In genomic region chr4:27089186-27089585, GRCh38 we compare ENCODE assay signal across 18 cellular contexts.
A peak's percentile ranks its signal among the peaks of the same experiment; 100 is the strongest.
DNase-seq lines count a peak whose midpoint lies in the region; ATAC-seq, FAIRE-seq and TF ChIP-seq lines count a peak whose summit lies in the region.
"Had no signal": no experiment of that assay in that cellular context is flagged by ENCODE, and none has a peak within 500 bp of the region (broad histone marks: within the 10 kb centered on the region; RNA-seq: fewer than 3 reads in every experiment).

No MANE protein-coding gene starts in this region.

- H4K5ac ChIP-seq in H1 (ENCODE audit: insufficient read length, low read depth, low read length): no peak overlapping the region

- no peaks in the 10 kb centered on the region for H3K79me1 ChIP-seq in H1 (ENCODE audit: low read depth, low read length)
- H3K79me1 ChIP-seq in trophoblast cell (ENCODE audit: low read length): peaks cover 14% of the 10 kb centered on the region

- no peak overlapping the region; the same call in 1 of the 2 replicates for H4K8ac ChIP-seq in H1 (ENCODE audit: extremely low read depth, insufficient read depth, low read length)
- no peak overlapping the region for H4K8ac ChIP-seq in trophoblast cell (ENCODE audit: low read depth, low read length)

- H2BK12ac ChIP-seq in H1 (ENCODE audit: low read depth, low read length): peak overlapping the region; percentile 89
- H2BK12ac ChIP-seq in trophoblast cell (ENCODE audit: low read length): peak overlapping the region; percentile 32

- H3K9ac ChIP-seq in H1 (replicated peaks in 1 of 4; ENCODE audit: extremely low read depth in 1 of 4, low read depth in 3 of 4, low read length in 3 of 4) (no peak overlapping the region), trophoblast cell (ENCODE audit: low read length) (no peak overlapping the region)

- no peak for FAIRE-seq in H1 (lab: Jason Lieb, UNC)
- FAIRE-seq: A549, GM12878 had no signal

- no peaks in the 10 kb centered on the region for H3K9me3 ChIP-seq in H1 (ENCODE audit: insufficient read depth in 2 of 2, low read depth in 1 of 2, low read length in 1 of 2)
- no peaks in the 10 kb centered on the region for H3K9me3 ChIP-seq in trophoblast cell (ENCODE audit: insufficient read depth, low read depth, low read length)
- H3K9me3 ChIP-seq: A549 had no signal

- H3K4ac ChIP-seq in H1 (replicated peaks; ENCODE audit: insufficient read length, low read depth, low read length) (no peak overlapping the region), trophoblast cell (ENCODE audit: low read depth, low read length) (no peak overlapping the region)

- TF ChIP-seq CTCF in H1 (IDR thresholded peaks at IDR 0.05; ENCODE audit: control extremely low read depth in 1 of 3, insufficient read depth in 1 of 3, low read depth in 1 of 3, low read length in 3 of 3): no peak

- no peaks in the 10 kb centered on the region for H4K20me1 ChIP-seq in H1 (replicated peaks in 1 of 2; ENCODE audit: control insufficient read depth in 1 of 2, insufficient read depth in 2 of 2, low read length in 2 of 2)

- no peak for TF ChIP-seq POLR2A in H1 (IDR thresholded peaks at IDR 0.05; ENCODE audit: control extremely low read depth in 1 of 2, low read depth in 2 of 2, low read length in 2 of 2)

- H2AFZ ChIP-seq in H1 (ENCODE audit: low read length) (no peak overlapping the region), trophoblast cell (ENCODE audit: insufficient read depth, low read length, poor library complexity) (no peak overlapping the region)

- H3K14ac ChIP-seq in H1 (ENCODE audit: insufficient read length): no peak overlapping the region
- H3K14ac ChIP-seq in trophoblast cell (ENCODE audit: low read length): peak overlapping the region; percentile 60

- no peak for TF ChIP-seq RAD21 in H1 (IDR thresholded peaks at IDR 0.05 in 1 of 2, conservative IDR thresholded peaks at IDR 0.05 in 1 of 2; ENCODE audit: low read depth in 2 of 2, low read length in 2 of 2)

- H3K36me3 ChIP-seq in H1 (ENCODE audit: control insufficient read depth in 2 of 4, insufficient read depth in 4 of 4, low read length in 3 of 4) (no peaks in the 10 kb centered on the region), trophoblast cell (ENCODE audit: control insufficient read depth in 1 of 2, insufficient read depth in 2 of 2, low read length in 2 of 2) (no peaks in the 10 kb centered on the region)

- H3K79me2 ChIP-seq in H1 (ENCODE audit: control insufficient read depth in 1 of 2, insufficient read depth in 2 of 2, low read length in 2 of 2) (no peaks in the 10 kb centered on the region), trophoblast cell (ENCODE audit: control insufficient read depth, insufficient read depth, low read length, poor library complexity) (no peaks in the 10 kb centered on the region)

- no peak overlapping the region for H3K4me3 ChIP-seq in H1 (ENCODE audit: extremely low read depth in 1 of 4, insufficient read depth in 2 of 4, low read depth in 3 of 4, low read length in 4 of 4)
- H3K4me3 ChIP-seq in trophoblast cell (ENCODE audit: low read depth, low read length): no peak overlapping the region
- H3K4me3 ChIP-seq: A549, GM12878 had no signal

- peak overlapping the region; percentile 82; the same call in 1 of the 2 replicates for H2BK20ac ChIP-seq in H1 (ENCODE audit: low read length)

- DNase-seq in ELF-1 (ENCODE audit: low read depth, low spot score) (peak; percentile 73), H1 (ENCODE audit: low read depth in 1 of 2, low spot score in 2 of 2) (no peak), trophoblast cell (no peak), NCI-H69 (lab: John Stamatoyannopoulos, UW) (no peak)
- DNase-seq in NK-92 treated with Interleukin-12 subunit alpha and Interleukin-12 subunit beta, amount 100 ng/mL, for 24 hours (lab: John Stamatoyannopoulos, UW): no peak
- DNase-seq: 8988T; ACHN; CD4-positive, alpha-beta memory T cell; COR-L47; DMS153; DND-41; GDM1; GOT3; H7; HCEC 1CT had no signal

- peaks cover 6% of the 10 kb centered on the region for H3K23me2 ChIP-seq in H1 (ENCODE audit: low read depth, low read length)

- H3K27ac ChIP-seq in H1 (ENCODE audit: low read depth, low read length): no peak overlapping the region
- peak overlapping the region; percentile 54 for H3K27ac ChIP-seq in trophoblast cell (ENCODE audit: low read depth, low read length)
- H3K27ac ChIP-seq: A549 had no signal

- H2BK5ac ChIP-seq in H1 (ENCODE audit: low read depth, low read length): peak overlapping the region; percentile 55; the same call in 1 of the 2 replicates
- peak overlapping the region; percentile 70 for H2BK5ac ChIP-seq in trophoblast cell (ENCODE audit: low read depth, low read length, poor library complexity)

- H2BK120ac ChIP-seq in H1 (replicated peaks; ENCODE audit: low read depth, low read length): peak overlapping the region; percentile 41
- H2BK120ac ChIP-seq in trophoblast cell (ENCODE audit: insufficient read depth, low read length, poor library complexity): no peak overlapping the region

- H3K27me3 ChIP-seq in H1 (replicated peaks in 1 of 4; ENCODE audit: control insufficient read depth in 3 of 4, extremely low read depth in 1 of 4, insufficient read depth in 3 of 4, low read length in 3 of 4): peaks cover 0 to 10% (median 5%) of the 10 kb centered on the region in 4 experiments; a peak in 6 of 7 replicates
- no peaks in the 10 kb centered on the region for H3K27me3 ChIP-seq in trophoblast cell (ENCODE audit: insufficient read depth, low read length)

- no peak for ATAC-seq in GM18520 (IDR thresholded peaks at IDR 0.05; ENCODE audit: unreplicated experiment)
- ATAC-seq: A549 had no signal

- H4K91ac ChIP-seq in H1 (replicated peaks; ENCODE audit: insufficient read length, low read length) (no peak overlapping the region), trophoblast cell (ENCODE audit: low read depth, low read length) (peak overlapping the region; percentile 72)

- no peak overlapping the region for H4K12ac ChIP-seq in trophoblast cell (ENCODE audit: low read depth, low read length)

- TF ChIP-seq EP300 in H1 (IDR thresholded peaks at IDR 0.05; ENCODE audit: borderline replicate concordance in 1 of 2, low read depth in 2 of 2, low read length in 2 of 2): no peak

- POLR2A ChIA-PET in H1 (lab: Charles Lee; ENCODE audit: partially characterized antibody): interaction anchor here (0.6 to 1.7 kb wide), 4 partner anchors 8 to 41 kb away, joined by 3 to 6 read pairs (median 4); no protein-coding TSS in a partner anchor

- H3K4me2 ChIP-seq in H1 (ENCODE audit: insufficient read depth in 1 of 2, low read depth in 2 of 2, low read length in 2 of 2): peak overlapping the region in 1 of 2 experiments; percentile 55; a peak in 1 of 4 replicates
- H3K4me2 ChIP-seq in trophoblast cell (ENCODE audit: low read length): no peak overlapping the region
- H3K4me2 ChIP-seq: A549 had no signal

- WGBS in H1 (ENCODE audit: extremely low coverage in 1 of 2, insufficient coverage in 1 of 2, insufficient read length in 1 of 2, insufficient replicate concordance in 2 of 2, low coverage in 1 of 2, low lambda C conversion rate in 2 of 2, missing lambda C conversion rate in 1 of 2), 2 experiments: 89% methylated on average over 5 of the region's 5 CpGs; no CpG with 5 or more reads in 1 of the 2 experiments
- WGBS in trophoblast cell (ENCODE audit: extremely low coverage, insufficient coverage, insufficient read length): no CpG with 5 or more reads among the region's 5 CpGs

- no peak overlapping the region for H3K56ac ChIP-seq in H1 (replicated peaks; ENCODE audit: insufficient read length, low read depth, low read length)

- no peak overlapping the region for H3K23ac ChIP-seq in H1 (ENCODE audit: insufficient read length)
- H3K23ac ChIP-seq in trophoblast cell (ENCODE audit: low read length): no peak overlapping the region

- H2BK15ac ChIP-seq in H1 (ENCODE audit: low read length): peak overlapping the region; percentile 47; the same call in 1 of the 2 replicates

- H3K4me1 ChIP-seq in H1 (replicated peaks in 1 of 4; ENCODE audit: control insufficient read depth in 3 of 4, insufficient read depth in 4 of 4, low read length in 3 of 4): peaks cover 9 to 30% (median 28%) of the 10 kb centered on the region in 4 experiments
- H3K4me1 ChIP-seq in trophoblast cell (ENCODE audit: control insufficient read depth in 1 of 2, insufficient read depth in 2 of 2, low read length in 2 of 2): peaks cover 23 to 30% of the 10 kb centered on the region in 2 experiments
- H3K4me1 ChIP-seq: A549 had no signal

- CTCF ChIA-PET in H1 (lab: Charles Lee; ENCODE audit: partially characterized antibody): interaction anchor here (0.8 to 1.3 kb wide), 3 partner anchors 21 to 40 kb away, joined by 3 read pairs; no protein-coding TSS in a partner anchor

- peak overlapping the region; percentile 13; the same call in 1 of the 2 replicates for H3K18ac ChIP-seq in H1 (ENCODE audit: extremely low read depth, low read length)
- H3K18ac ChIP-seq in trophoblast cell (ENCODE audit: low read length): peak overlapping the region; percentile 33

- H2AK5ac ChIP-seq in H1 (ENCODE audit: low read depth, low read length) (no peak overlapping the region), trophoblast cell (ENCODE audit: low read length) (no peak overlapping the region)

TF ChIP-seq in H1, 55 proteins besides CTCF, POLR2A, EP300 and RAD21:
- TF ChIP-seq SIN3A (conservative IDR thresholded peaks at IDR 0.05 in 1 of 2, IDR thresholded peaks at IDR 0.05 in 1 of 2; ENCODE audit: low read depth in 1 of 2, low read length in 2 of 2): no peak
- TF ChIP-seq TAF7 (optimal IDR thresholded peaks at IDR 0.05; ENCODE audit: borderline replicate concordance, low read depth, low read length): no peak
